ENCODE assay signal across 22 cellular contexts in the genomic region with DNA sequence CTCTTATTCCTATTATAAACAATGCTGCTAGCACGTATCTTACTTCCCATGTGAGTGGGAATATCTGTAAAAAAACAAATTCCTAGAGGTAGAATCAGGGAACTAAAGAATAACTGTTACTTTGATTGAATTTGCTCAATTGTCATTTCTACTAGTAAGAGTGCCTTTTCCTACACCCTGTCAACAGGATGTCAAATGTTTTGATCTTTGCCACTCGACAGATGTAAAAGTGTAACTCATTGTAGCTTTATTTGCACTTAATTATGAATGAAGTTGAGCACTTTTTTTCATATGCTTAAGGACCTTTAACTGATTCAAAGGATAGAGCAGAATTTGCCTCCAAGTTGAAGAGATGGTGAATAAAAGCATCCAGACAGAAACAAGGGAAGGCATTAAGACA.
"Had no signal": no experiment of that assay in that cellular context is flagged by ENCODE, and none has a peak within 500 bp of the region (broad histone marks: within the 10 kb centered on the region; RNA-seq: fewer than 3 reads in every experiment).

No MANE protein-coding gene starts in this region.

- H3K36me3 ChIP-seq: breast epithelium, prostate gland, vagina had no signal

- ATAC-seq: left lobe of liver, lower lobe of right lung, mucosa of descending colon, WTC11 had no signal

- H3K9me3 Mint-ChIP-seq: dendritic cell treated with granulocyte-macrophage colony-stimulating factor and Interleukin-4, amounts not matched to agents 40 ng/mL and 50 ng/mL, for 4 days; WTC11 had no signal

- H3K4me3 Mint-ChIP-seq: dendritic cell treated with granulocyte-macrophage colony-stimulating factor and Interleukin-4, amounts not matched to agents 40 ng/mL and 50 ng/mL, for 4 days; type B pancreatic cell; WTC11 had no signal

- H3K36me3 Mint-ChIP-seq: WTC11 had no signal

- H3K27me3 ChIP-seq: breast epithelium, right atrium auricular region, spleen, vagina had no signal

- H3K4me3 ChIP-seq: breast epithelium, lower lobe of right lung, mucosa of descending colon, prostate gland, right atrium auricular region, spleen, thoracic aorta, vagina had no signal

- DNase-seq: activated CD4-positive, alpha-beta T cell treated with anti-CD3 and anti-CD28 coated beads, Interleukin-2, amount 50 U/mL, for 48 hours; activated CD8-positive, alpha-beta memory T cell treated with anti-CD3 and anti-CD28 coated beads, Interleukin-2, amount 50 U/mL, for 48 hours; activated effector memory CD4-positive, alpha-beta T cell treated with Interleukin-2 at 50 U/mL for 16 hours; activated naive CD4-positive, alpha-beta T cell treated with anti-CD3 and anti-CD28 coated beads, Interleukin-2, amount 50 U/mL, for 16 hours; activated T-cell treated with anti-CD3 and anti-CD28 coated beads, Interleukin-2, amount 50 U/mL, for 48 hours; amniotic stem cell; effector CD4-positive, alpha-beta T cell; lower lobe of right lung; mesendoderm; mucosa of descending colon; spleen; stimulated activated CD4-positive, alpha-beta T cell treated with anti-CD3 and anti-CD28 coated beads, Interleukin-4, amount 100 ng/mL, for 1 hour; T1000 had no signal

- H3K27me3 Mint-ChIP-seq: dendritic cell treated with granulocyte-macrophage colony-stimulating factor and Interleukin-4, amounts not matched to agents 40 ng/mL and 50 ng/mL, for 4 days; type B pancreatic cell had no signal

- H3K9me3 ChIP-seq: breast epithelium, lower lobe of right lung, mucosa of descending colon, prostate gland, right atrium auricular region, spleen, thoracic aorta, vagina had no signal

- H3K27ac Mint-ChIP-seq: type B pancreatic cell, WTC11 had no signal

- H3K4me1 ChIP-seq: breast epithelium, prostate gland had no signal

- H3K27ac ChIP-seq: breast epithelium, lower lobe of right lung, prostate gland, right atrium auricular region, spleen, thoracic aorta, vagina had no signal
